In genomic region chr11:40183073-40184064, GRCh38 we compare ENCODE assay signal across 10 cellular contexts.
DNase-seq lines count a peak whose midpoint lies in the region; ATAC-seq and TF ChIP-seq lines count a peak whose summit lies in the region.
"Had no signal": no experiment of that assay in that cellular context is flagged by ENCODE, and none has a peak within 500 bp of the region (broad histone marks: within the 10 kb centered on the region; RNA-seq: fewer than 3 reads in every experiment).

No MANE protein-coding gene starts in this region.

- H3K9me3 ChIP-seq in heart right ventricle (no peaks in the 10 kb centered on the region), mucosa of descending colon (no peaks in the 10 kb centered on the region)
- H3K9me3 ChIP-seq: thoracic aorta had no signal

- H3K27me3 ChIP-seq in heart right ventricle: no peaks in the 10 kb centered on the region

- ATAC-seq in GM19351 (IDR thresholded peaks at IDR 0.05; ENCODE audit: unreplicated experiment): peak; percentile 71
- peak; percentile 77 for ATAC-seq in HG02759 (IDR thresholded peaks at IDR 0.05; ENCODE audit: unreplicated experiment)
- ATAC-seq in HG03442 (IDR thresholded peaks at IDR 0.05; ENCODE audit: unreplicated experiment): peak; percentile 92
- ATAC-seq in heart right ventricle: no peak
- no peak for ATAC-seq in mucosa of descending colon

- no peak for DNase-seq in HCEC 1CT
- DNase-seq in NCI-H1694 (lab: John Stamatoyannopoulos, UW): no peak
- no peak for DNase-seq in heart right ventricle
- DNase-seq in mucosa of descending colon: no peak

- peak overlapping the region; percentile 56; the same call in 1 of the 2 replicates for H3K4me3 ChIP-seq in GM08714 (ENCODE audit: low read length)
- H3K4me3 ChIP-seq in heart right ventricle: no peak overlapping the region
- no peak overlapping the region for H3K4me3 ChIP-seq in mucosa of descending colon
- H3K4me3 ChIP-seq: thoracic aorta had no signal

- intact Hi-C loops in heart right ventricle (cut with DNase I): no loop called here
- intact Hi-C loops in mucosa of descending colon (cut with DNase I, micrococcal nuclease): no loop called here

- TF ChIP-seq CTCF in heart right ventricle (IDR thresholded peaks at IDR 0.05) (no peak), mucosa of descending colon (IDR thresholded peaks at IDR 0.05) (no peak)

- WGBS in heart right ventricle, 2 donors: 64 to 72% methylated on average over 5 of the region's 5 CpGs

- H3K4me1 ChIP-seq in heart right ventricle (no peaks in the 10 kb centered on the region), mucosa of descending colon (ENCODE audit: low read depth) (no peaks in the 10 kb centered on the region)

- H3K27ac ChIP-seq in heart right ventricle: no peak overlapping the region
- H3K27ac ChIP-seq: 22Rv1, thoracic aorta had no signal

- H3K36me3 ChIP-seq in heart right ventricle (no peaks in the 10 kb centered on the region), mucosa of descending colon (ENCODE audit: low read depth) (no peaks in the 10 kb centered on the region)
- H3K36me3 ChIP-seq: thoracic aorta had no signal

Comparison
In these comparisons a context has a peak if more than half of its experiments do, and no peak if none do; other contexts are left out.
1. ATAC-seq: peak in GM19351 (single experiment), HG02759 (single experiment) and HG03442 (single experiment); none in heart right ventricle (0 of 8) and mucosa of descending colon (single experiment).